ENCODE assay signal across 19 cellular contexts in the genomic region with DNA sequence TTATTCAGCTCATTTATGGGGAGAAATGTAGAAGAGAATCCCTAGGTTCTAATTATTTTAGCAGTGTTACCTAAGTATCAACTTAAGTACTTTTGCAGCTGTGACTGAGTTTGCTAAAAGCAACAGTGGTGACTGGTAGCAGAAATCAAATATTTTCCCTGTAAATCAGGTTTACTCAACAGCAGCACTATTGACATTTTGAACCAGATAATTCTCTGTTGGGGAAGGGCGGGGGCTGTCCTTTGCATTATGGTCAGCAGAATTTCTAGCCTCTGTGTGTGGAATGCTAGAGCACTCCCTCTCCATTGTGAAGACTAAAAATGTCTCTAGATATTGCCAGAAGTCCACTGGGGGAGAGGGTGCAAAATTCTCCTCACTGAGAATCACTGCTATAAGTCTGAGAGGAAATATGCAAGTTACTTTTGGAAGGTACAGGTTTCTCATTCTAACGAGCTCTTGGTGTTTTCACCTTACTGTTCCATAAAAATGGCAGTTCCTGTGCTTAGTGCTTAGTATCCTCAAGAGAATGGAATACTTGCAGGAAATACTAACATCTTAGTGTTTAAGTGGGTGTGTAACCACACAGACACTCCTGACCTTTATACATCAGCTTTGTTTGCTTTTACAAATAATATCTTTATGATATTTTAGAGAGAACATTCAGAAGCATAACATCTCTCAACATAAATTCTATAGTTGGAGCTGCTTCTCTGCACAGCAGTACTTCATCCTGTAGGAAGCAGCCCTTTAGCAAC.
DNase-seq lines count a peak whose midpoint lies in the region; ATAC-seq and TF ChIP-seq lines count a peak whose summit lies in the region.
"Had no signal": no experiment of that assay in that cellular context is flagged by ENCODE, and none has a peak within 500 bp of the region (broad histone marks: within the 10 kb centered on the region; RNA-seq: fewer than 3 reads in every experiment).

No MANE protein-coding gene starts in this region.

- no peaks in the 10 kb centered on the region for H3K36me3 ChIP-seq in mesenchymal stem cell (ENCODE audit: control insufficient read depth in 1 of 2, insufficient read depth in 2 of 2, low read depth in 1 of 2, low read length in 2 of 2)
- H3K36me3 ChIP-seq: neutrophil, right atrium auricular region had no signal

- H4K8ac ChIP-seq in mesenchymal stem cell (ENCODE audit: low read length): no peak overlapping the region

- no peak overlapping the region for H3K4me2 ChIP-seq in mesenchymal stem cell (ENCODE audit: low read length, poor library complexity, severe bottlenecking)
- H3K4me2 ChIP-seq: KMS-11 had no signal

- POLR2A ChIA-PET in RWPE1 (lab: Yijun Ruan, JAX; ENCODE audit: low non-redundant PET): no interaction called here

- H3K27ac ChIP-seq in mesenchymal stem cell (ENCODE audit: low read length, poor library complexity, severe bottlenecking): no peak overlapping the region
- no peak overlapping the region for H3K27ac ChIP-seq in RWPE1
- H3K27ac ChIP-seq: KMS-11, neutrophil, right atrium auricular region had no signal

- WGBS in mesenchymal stem cell: 83% methylated on average over 1 of the region's 2 CpGs

- no peak overlapping the region for H3K9ac ChIP-seq in mesenchymal stem cell (ENCODE audit: low read length)
- H3K9ac ChIP-seq: KMS-11 had no signal

- H3K18ac ChIP-seq in mesenchymal stem cell (ENCODE audit: low read depth in 1 of 2, low read length in 2 of 2): no peak overlapping the region

- no peaks in the 10 kb centered on the region for H3K79me1 ChIP-seq in mesenchymal stem cell (replicated peaks; ENCODE audit: low read length, poor library complexity, severe bottlenecking)

- H4K91ac ChIP-seq in mesenchymal stem cell (ENCODE audit: low read length): no peak overlapping the region

- H3K23ac ChIP-seq in mesenchymal stem cell (ENCODE audit: low read length in 2 of 2): no peak overlapping the region

- TF ChIP-seq CTCF in astrocyte of the spinal cord (IDR thresholded peaks at IDR 0.05; ENCODE audit: low read depth, low read length) (no peak), retinal pigment epithelial cell (conservative IDR thresholded peaks at IDR 0.05; ENCODE audit: low read depth, low read length) (no peak), RWPE1 (conservative IDR thresholded peaks at IDR 0.05; ENCODE audit: low read depth) (no peak)

- ATAC-seq in GM21737 (IDR thresholded peaks at IDR 0.05; ENCODE audit: unreplicated experiment): no peak
- ATAC-seq: CD8-positive, alpha-beta T cell; stimulated activated naive B cell treated with anti-CD40 and anti-IgM and Interleukin-4, amounts not matched to agents 10 μg/mL and 1 μg/mL and 100 μg/mL, for 72 hours; T-cell had no signal

- H3K4ac ChIP-seq in mesenchymal stem cell (ENCODE audit: low read depth in 1 of 2, low read length in 2 of 2): no peak overlapping the region

- in situ Hi-C loops in astrocyte of the spinal cord (cut with HindIII; ENCODE audit: low sequenced_read_pairs): no loop called here

- no peak overlapping the region for H2BK15ac ChIP-seq in mesenchymal stem cell (ENCODE audit: low read depth, poor library complexity, severe bottlenecking)

- no peaks in the 10 kb centered on the region for H3K4me1 ChIP-seq in mesenchymal stem cell (ENCODE audit: control insufficient read depth, insufficient read depth, low read depth, low read length)

- no peak overlapping the region for H2BK120ac ChIP-seq in mesenchymal stem cell (ENCODE audit: low read depth, low read length)

- H2AFZ ChIP-seq in mesenchymal stem cell (ENCODE audit: low read depth, low read length): no peak overlapping the region

- no peak overlapping the region for H3K14ac ChIP-seq in mesenchymal stem cell (ENCODE audit: low read length in 2 of 2)

- H3K4me3 ChIP-seq in astrocyte of the spinal cord (ENCODE audit: low read depth, low read length) (no peak overlapping the region), mesenchymal stem cell (ENCODE audit: insufficient read depth in 1 of 2, low read depth in 1 of 2, low read length in 2 of 2) (no peak overlapping the region), retinal pigment epithelial cell (ENCODE audit: low read length) (peak overlapping the region; percentile 2)
- H3K4me3 ChIP-seq: right atrium auricular region had no signal

- H3K9me3 ChIP-seq in mesenchymal stem cell (ENCODE audit: control insufficient read depth, low read length): no peaks in the 10 kb centered on the region
- H3K9me3 ChIP-seq: neutrophil, right atrium auricular region had no signal

- H2BK12ac ChIP-seq in mesenchymal stem cell (ENCODE audit: low read length in 2 of 2): no peak overlapping the region

- no peak overlapping the region for H2AK5ac ChIP-seq in mesenchymal stem cell (ENCODE audit: low read length, severe bottlenecking)

- no peak overlapping the region for H2BK5ac ChIP-seq in mesenchymal stem cell (ENCODE audit: low read depth, low read length, poor library complexity, severe bottlenecking)

- DNase-seq in NCI-H2227 treated with DMSO at 0.1 percent for 48 hours (lab: John Stamatoyannopoulos, UW) (peak; percentile 54), astrocyte of the spinal cord (ENCODE audit: low read depth, low spot score) (peak; percentile 37), mesenchymal stem cell (peak; percentile 8), retinal pigment epithelial cell (ENCODE audit: low read depth) (no peak), RWPE1 (ENCODE audit: low spot score) (no peak), HPDE6-E6E7 (ENCODE audit: extremely low spot score) (no peak)
- DNase-seq: activated CD4-positive, alpha-beta T cell treated with anti-CD3 and anti-CD28 coated beads, Interleukin-2, amount 50 U/mL, for 1 hour; activated gamma-delta T cell treated with Interleukin-2 at 50 U/mL for 16 hours; amygdala; CD8-positive, alpha-beta T cell; DND-41; NCI-H524 treated with DMSO at 0.1 percent for 48 hours; SHP77 treated with DMSO at 0.1 percent for 48 hours; stimulated activated naive B cell treated with anti-CD40 and anti-IgM and Interleukin-4, amounts not matched to agents 10 μg/mL and 1 μg/mL and 100 μg/mL, for 72 hours; T-cell had no signal

- peaks cover 0 to 91% of the 10 kb centered on the region in 2 experiments for H3K27me3 ChIP-seq in mesenchymal stem cell (ENCODE audit: control insufficient read depth in 1 of 2, insufficient read depth in 1 of 2, low read length in 2 of 2)
- H3K27me3 ChIP-seq: neutrophil, right atrium auricular region had no signal

- CTCF ChIA-PET in RWPE1 (lab: Yijun Ruan, JAX): no interaction called here

Comparison
In these comparisons a context has a peak if more than half of its experiments do, and no peak if none do; other contexts are left out.
1. DNase-seq: peak in NCI-H2227 treated with DMSO at 0.1 percent for 48 hours (single experiment), astrocyte of the spinal cord (single experiment) and mesenchymal stem cell (single experiment); none in retinal pigment epithelial cell (single experiment), RWPE1 (single experiment) and HPDE6-E6E7 (single experiment).